10 cellular contexts compared by ENCODE assay signal in genomic region chr12:28966049-28966778, GRCh38.
A peak's percentile ranks its signal among the peaks of the same experiment; 100 is the strongest.
DNase-seq lines count a peak whose midpoint lies in the region; ATAC-seq, FAIRE-seq and TF ChIP-seq lines count a peak whose summit lies in the region.
"Had no signal": no experiment of that assay in that cellular context is flagged by ENCODE, and none has a peak within 500 bp of the region (broad histone marks: within the 10 kb centered on the region; RNA-seq: fewer than 3 reads in every experiment).

No MANE protein-coding gene starts in this region.

- TF ChIP-seq CTCF in fibroblast of pulmonary artery (IDR thresholded peaks at IDR 0.05; ENCODE audit: low read length, missing control alignments) (no peak), pancreas (IDR thresholded peaks at IDR 0.05) (no peak)

- no peak overlapping the region for H3K4me3 ChIP-seq in fibroblast of pulmonary artery (replicated peaks; ENCODE audit: low read depth, low read length)
- no peak overlapping the region for H3K4me3 ChIP-seq in pancreas

- H3K9me3 ChIP-seq in pancreas: no peaks in the 10 kb centered on the region

- DNase-seq in G401 (ENCODE audit: low spot score): peak; percentile 64
- peak; percentile 78 for DNase-seq in NCI-H446 treated with DMSO at 0.1 percent for 48 hours (lab: John Stamatoyannopoulos, UW)
- DNase-seq in fibroblast of pulmonary artery (ENCODE audit: low read depth): peak; percentile 86
- peak in 3 of 6 donors; percentile 13 to 20 (median 15) for DNase-seq in pancreas
- DNase-seq in left lobe of liver (ENCODE audit: low spot score): no peak
- no peak for DNase-seq in stimulated activated CD4-positive, alpha-beta T cell treated with anti-CD3 and anti-CD28 coated beads, Interleukin-4, amount 100 ng/mL, for 1 hour
- DNase-seq: activated CD4-positive, alpha-beta T cell treated with anti-CD3 and anti-CD28 coated beads, Interleukin-2, amount 10 ng/mL, durations not matched to agents 7 days and 5 days; NCI-H187 treated with DMSO at 0.1 percent for 48 hours had no signal

- FAIRE-seq in pancreas (lab: Jason Lieb, UNC): no peak

- no peaks in the 10 kb centered on the region for H3K4me1 ChIP-seq in pancreas

- no peaks in the 10 kb centered on the region for H3K36me3 ChIP-seq in pancreas

- intact Hi-C loops in pancreas (cut with DNase I): no loop called here

- WGBS in pancreas, 2 donors: 33 to 38% methylated on average over 3 of the region's 3 CpGs

- ATAC-seq in pancreas (peak in 3 of 4 donors; percentile 54 to 61 (median 60)), HG03045 (IDR thresholded peaks at IDR 0.05; ENCODE audit: unreplicated experiment) (no peak), HG02840 (IDR thresholded peaks at IDR 0.05; ENCODE audit: low FRiP score, unreplicated experiment) (no peak), left lobe of liver (no peak)

- in situ Hi-C loops in G401 (cut with HindIII; ENCODE audit: low sequenced_read_pairs): no loop called here

- no peak overlapping the region for H3K27ac ChIP-seq in pancreas

- H3K27me3 ChIP-seq in pancreas: no peaks in the 10 kb centered on the region

Comparison
In these comparisons a context has a peak if more than half of its experiments do, and no peak if none do; other contexts are left out.
1. DNase-seq: peak in G401 (single experiment), NCI-H446 treated with DMSO at 0.1 percent for 48 hours (single experiment) and fibroblast of pulmonary artery (single experiment); none in left lobe of liver (single experiment) and stimulated activated CD4-positive, alpha-beta T cell treated with anti-CD3 and anti-CD28 coated beads, Interleukin-4, amount 100 ng/mL, for 1 hour (single experiment).
2. ATAC-seq: peak in pancreas (3 of 4); none in HG03045 (single experiment), HG02840 (single experiment) and left lobe of liver (single experiment).